Comparison of ENCODE assay signal across 8 cellular contexts in the genomic region with DNA sequence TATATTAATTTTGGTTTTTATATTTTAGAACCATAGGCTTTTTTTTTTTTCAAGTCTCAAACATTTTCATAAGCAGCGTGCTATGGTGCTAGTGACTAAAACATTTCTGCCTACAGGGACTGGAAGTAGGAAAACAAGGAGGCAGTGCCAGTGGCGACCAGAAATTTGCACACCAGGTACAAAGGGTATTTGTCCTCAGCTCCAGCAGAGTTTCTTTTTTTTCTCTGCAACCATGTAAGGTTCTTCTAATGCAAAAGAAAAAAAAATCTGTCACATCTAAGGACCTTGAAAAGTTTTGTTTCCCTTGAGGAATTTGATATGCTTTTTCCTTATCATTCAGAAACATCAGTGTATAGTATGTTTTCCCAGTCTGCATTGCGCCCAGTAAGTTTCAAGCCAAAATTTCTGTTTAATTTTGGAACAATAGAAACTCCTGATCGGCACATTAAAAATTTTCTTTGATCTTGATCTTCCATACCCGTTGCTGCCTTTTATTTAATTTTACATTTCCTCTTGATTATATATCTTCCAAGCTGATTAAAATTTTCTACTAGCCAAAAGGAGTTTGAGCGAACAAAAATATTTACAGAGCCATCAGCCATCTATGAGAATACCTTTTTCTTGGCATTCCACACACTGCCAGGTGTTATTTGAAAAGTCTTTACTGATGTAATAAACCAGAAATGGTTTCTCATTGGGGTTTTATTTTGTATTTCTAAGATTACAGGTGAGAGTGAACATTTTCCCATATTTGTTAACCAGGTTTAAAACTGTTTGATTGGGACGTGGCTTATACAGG. TPM values are rescaled to one million over a fixed set of nuclear protein-coding genes. Genes with fewer than 3 reads are reported as not detected.
DNase-seq lines count a peak whose midpoint lies in the region; ATAC-seq and TF ChIP-seq lines count a peak whose summit lies in the region.

No MANE protein-coding gene starts in this region.

- H3K36me3 Mint-ChIP-seq in T-cell: peaks cover 9% of the 10 kb centered on the region
- H3K36me3 Mint-ChIP-seq in glutamatergic neuron (ENCODE audit: unreplicated experiment): no peaks in the 10 kb centered on the region

- TF ChIP-seq CTCF in glutamatergic neuron (IDR thresholded peaks at IDR 0.05; ENCODE audit: partially characterized antibody, unreplicated experiment) (no peak), smooth muscle cell (IDR thresholded peaks at IDR 0.05; ENCODE audit: borderline replicate concordance, insufficient read depth, poor library complexity, severe bottlenecking) (no peak)

- no peak for ATAC-seq in T-cell (replicated peaks in 1 of 4)
- ATAC-seq in HG02840 (IDR thresholded peaks at IDR 0.05; ENCODE audit: low FRiP score, unreplicated experiment): no peak

- H3F3A ChIP-seq in smooth muscle cell (ENCODE audit: low read depth): no peaks in the 10 kb centered on the region

- peaks cover 20% of the 10 kb centered on the region for H4K20me1 ChIP-seq in smooth muscle cell (ENCODE audit: low read depth)

- H3K27ac Mint-ChIP-seq in T-cell (peak overlapping the region; percentile 89 to 92), glutamatergic neuron (ENCODE audit: unreplicated experiment) (peak overlapping the region; percentile 93)

- peaks cover 41% of the 10 kb centered on the region for H3K79me2 ChIP-seq in smooth muscle cell (ENCODE audit: low read depth)

- WGBS in smooth muscle cell (ENCODE audit: low lambda C conversion rate): 76% methylated on average over 7 of the region's 7 CpGs

- peaks cover 17% of the 10 kb centered on the region for H3K4me1 ChIP-seq in smooth muscle cell (ENCODE audit: low read depth)

- peak overlapping the region; percentile 79 for H3K4me2 ChIP-seq in smooth muscle cell

- peak; percentile 35 for DNase-seq in DMS153 treated with DMSO at 0.1 percent for 48 hours (lab: John Stamatoyannopoulos, UW; ENCODE audit: unreplicated experiment)
- DNase-seq in DMS153 (lab: John Stamatoyannopoulos, UW): no peak
- no peak for DNase-seq in T-cell
- no peak for DNase-seq in glutamatergic neuron
- DNase-seq in smooth muscle cell (lab: John Stamatoyannopoulos, UW; ENCODE audit: unreplicated experiment): no peak
- no peak for DNase-seq in KBM-7
- no peak for DNase-seq in NCI-H510A treated with DMSO at 0.1 percent for 48 hours (lab: John Stamatoyannopoulos, UW)

- no peaks in the 10 kb centered on the region for H3K36me3 ChIP-seq in smooth muscle cell (ENCODE audit: low read depth)

- H3K9me3 ChIP-seq in smooth muscle cell (replicated peaks; ENCODE audit: low read depth): no peaks in the 10 kb centered on the region

- H3K4me1 Mint-ChIP-seq in T-cell (peaks cover 40 to 45% (median 40%) of the 10 kb centered on the region in 3 donors), glutamatergic neuron (ENCODE audit: low read depth, unreplicated experiment) (peaks cover 4% of the 10 kb centered on the region)

- POLR2A ChIA-PET in T-cell (lab: Charles Lee): no interaction called here

- H3K27ac ChIP-seq in smooth muscle cell (ENCODE audit: low read depth): peak overlapping the region; percentile 45

- peak overlapping the region; percentile 89 for H2AFZ ChIP-seq in smooth muscle cell (ENCODE audit: low read depth)

- H3K4me3 ChIP-seq in smooth muscle cell: peak overlapping the region; percentile 89

- H3K9ac ChIP-seq in smooth muscle cell (ENCODE audit: low read depth): peak overlapping the region; percentile 28

- no peaks in the 10 kb centered on the region for H3K27me3 ChIP-seq in smooth muscle cell (ENCODE audit: low read depth)

- CTCF ChIA-PET in T-cell (lab: Charles Lee): interaction anchor here (0.5 to 2.5 kb wide), 12 partner anchors 13 to 763 kb away, joined by 3 to 17 read pairs (median 4); a partner anchor contains a TSS

- H3K9me3 Mint-ChIP-seq in T-cell (no peaks in the 10 kb centered on the region), glutamatergic neuron (ENCODE audit: unreplicated experiment) (peaks cover 5% of the 10 kb centered on the region)

- no peaks in the 10 kb centered on the region for H3K27me3 Mint-ChIP-seq in T-cell
- H3K27me3 Mint-ChIP-seq in glutamatergic neuron (ENCODE audit: unreplicated experiment): peaks cover 3% of the 10 kb centered on the region

- in situ Hi-C loops in KBM-7 (cut with MboI; ENCODE audit: low pct_unique_long_range_greater_than_20kb, low sequenced_read_pairs): loop anchor here (25.0 kb wide), 1 partner anchor 668 kb away; a partner anchor contains a TSS

- peak overlapping the region; percentile 89 to 92 (median 91) for H3K4me3 Mint-ChIP-seq in T-cell
- H3K4me3 Mint-ChIP-seq in glutamatergic neuron (ENCODE audit: unreplicated experiment): peak overlapping the region; percentile 92

RNA-seq across cellular contexts. Expression of a gene that starts 1.0 kb away (rescaled TPM):
- total RNA-seq in T-cell (10 to 100 TPM; 15.2 to 20.5 (median 16.4) TPM), glutamatergic neuron (ENCODE audit: unreplicated experiment) (29.8 TPM), smooth muscle cell (24.9 and 30.8 TPM in 2 replicates)
- polyA plus RNA-seq in smooth muscle cell: 8.3 and 8.7 TPM in 2 replicates

RNA-seq across cellular contexts. Expression of a gene that starts 18.2 kb away (rescaled TPM):
- total RNA-seq in T-cell (10 to 100 TPM; 12.1 to 17.9 (median 16.7) TPM), glutamatergic neuron (ENCODE audit: unreplicated experiment) (30.1 TPM), smooth muscle cell (20.2 and 23.6 TPM in 2 replicates)
- polyA plus RNA-seq in smooth muscle cell: 23.4 and 23.6 TPM in 2 replicates
